9 cellular contexts compared by ENCODE assay signal in the genomic region with DNA sequence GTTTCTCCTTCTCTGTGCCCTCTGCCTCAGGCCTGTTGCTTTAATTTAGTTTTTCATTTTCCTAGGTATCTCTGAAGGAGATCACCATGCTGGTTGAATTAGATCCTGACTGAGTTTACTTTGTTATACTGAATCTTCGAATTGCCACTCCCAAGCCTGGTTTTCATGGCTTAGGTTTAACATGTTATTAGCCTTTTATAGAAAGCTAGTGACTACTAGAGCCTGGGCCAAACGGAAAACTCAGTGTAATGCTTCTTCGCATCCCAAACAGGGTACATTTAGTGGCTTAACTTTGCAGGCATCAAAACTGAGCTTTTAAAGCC. TPM values are rescaled to one million over a fixed set of nuclear protein-coding genes. Genes with fewer than 3 reads are reported as not detected.
DNase-seq lines count a peak whose midpoint lies in the region; ATAC-seq and TF ChIP-seq lines count a peak whose summit lies in the region.
"Had no signal": no experiment of that assay in that cellular context is flagged by ENCODE, and none has a peak within 500 bp of the region (broad histone marks: within the 10 kb centered on the region; RNA-seq: fewer than 3 reads in every experiment).

No MANE protein-coding gene starts in this region.

- H3K4me1 Mint-ChIP-seq in neural crest cell, result peaks cover 42% of the 10 kb centered on the region

- H4K20me1 ChIP-seq in BLaER1 treated with 17β-estradiol and CSF1 and Interleukin-3, amounts not matched to agents 10 nM and 100 nM, result peaks cover 74 to 85% (median 82%) of the 10 kb centered on the region in 11 experiments
- H4K20me1 ChIP-seq in Loucy (ENCODE audit: insufficient read depth, low read length, poor library complexity, severe bottlenecking), result peaks cover 81% of the 10 kb centered on the region

- H3K27ac Mint-ChIP-seq in neural crest cell (ENCODE audit: unreplicated experiment), result no peak overlapping the region

- H3K9me2 ChIP-seq in Loucy (replicated peaks; ENCODE audit: low read depth, low read length), result no peaks in the 10 kb centered on the region

- H3K36me3 Mint-ChIP-seq in neural crest cell (ENCODE audit: low read depth), result peaks cover 7% of the 10 kb centered on the region

- peaks cover 32 to 67% (median 54%) of the 10 kb centered on the region in 10 experiments for H3K4me1 ChIP-seq in BLaER1 treated with 17β-estradiol and CSF1 and Interleukin-3, amounts not matched to agents 10 nM and 100 nM
- H3K4me1 ChIP-seq in Loucy (ENCODE audit: insufficient read depth, low read length, poor library complexity, severe bottlenecking), result peaks cover 45% of the 10 kb centered on the region
- H3K4me1 ChIP-seq in effector memory CD4-positive, alpha-beta T cell (ENCODE audit: control insufficient read depth, insufficient read depth, low read length, poor library complexity, severe bottlenecking), result peaks cover 23% of the 10 kb centered on the region

- no peak overlapping the region for H2AFZ ChIP-seq in Loucy (ENCODE audit: low read length)

- H3K9ac ChIP-seq in BLaER1 treated with 17β-estradiol and CSF1 and Interleukin-3, amounts not matched to agents 10 nM and 100 nM, result peak overlapping the region; percentile 92 to 98 (median 96); a peak in 21 of 22 replicates
- peak overlapping the region; percentile 94 for H3K9ac ChIP-seq in Loucy (ENCODE audit: low read depth, low read length, poor library complexity, severe bottlenecking)

- no peaks in the 10 kb centered on the region for H3F3A ChIP-seq in Loucy (ENCODE audit: low read depth)

- no peak for ATAC-seq in GM21576 (IDR thresholded peaks at IDR 0.05; ENCODE audit: unreplicated experiment)

- no peaks in the 10 kb centered on the region for H3K27me3 Mint-ChIP-seq in neural crest cell (ENCODE audit: low read depth)

- H3K4me3 Mint-ChIP-seq in neural crest cell, result peak overlapping the region; percentile 99

- H3K79me2 ChIP-seq in Loucy (ENCODE audit: insufficient read depth, low read length), result peaks cover 86% of the 10 kb centered on the region

- no peak for DNase-seq in effector memory CD4-positive, alpha-beta T cell
- DNase-seq in neural crest cell (ENCODE audit: low read depth, low spot score) (no peak), HuH-7 (ENCODE audit: low spot score) (no peak), NCI-H1436 treated with DMSO at 0.1 percent for 48 hours (lab: John Stamatoyannopoulos, UW) (no peak), MV-4-11 (lab: John Stamatoyannopoulos, UW) (no peak)
- DNase-seq: stimulated activated CD4-positive, alpha-beta T cell treated with anti-CD3 and anti-CD28 coated beads, Interleukin-4, amount 100 ng/mL, for 1 hour had no signal

- no peaks in the 10 kb centered on the region for H3K9me3 ChIP-seq in BLaER1 treated with 17β-estradiol and CSF1 and Interleukin-3, amounts not matched to agents 10 nM and 100 nM (replicated peaks in 1 of 11)
- H3K9me3 ChIP-seq in Loucy (ENCODE audit: insufficient read depth, low read depth, low read length), result no peaks in the 10 kb centered on the region
- no peaks in the 10 kb centered on the region for H3K9me3 ChIP-seq in effector memory CD4-positive, alpha-beta T cell (ENCODE audit: control insufficient read depth, low read length)

- H3K4me2 ChIP-seq in BLaER1 treated with 17β-estradiol and CSF1 and Interleukin-3, amounts not matched to agents 10 nM and 100 nM, result peak overlapping the region; percentile 74 to 98 (median 90)
- H3K4me2 ChIP-seq in Loucy (ENCODE audit: low read depth, low read length, poor library complexity, severe bottlenecking), result peak overlapping the region; percentile 98

- H3K9me3 Mint-ChIP-seq in neural crest cell, result no peaks in the 10 kb centered on the region

- H3K4me3 ChIP-seq in BLaER1 treated with 17β-estradiol and CSF1 and Interleukin-3, amounts not matched to agents 10 nM and 100 nM, result peak overlapping the region; percentile 93 to 99 (median 97)
- H3K4me3 ChIP-seq in Loucy (ENCODE audit: low read length, poor library complexity, severe bottlenecking), result peak overlapping the region; percentile 98
- H3K4me3 ChIP-seq in effector memory CD4-positive, alpha-beta T cell (ENCODE audit: insufficient read depth, low read depth, low read length, poor library complexity, severe bottlenecking), result peak overlapping the region; percentile 87

- peak overlapping the region in 2 of 11 experiments; percentile 7 to 27; a peak in 2 of 22 replicates for H3K27ac ChIP-seq in BLaER1 treated with 17β-estradiol and CSF1 and Interleukin-3, amounts not matched to agents 10 nM and 100 nM
- no peak overlapping the region for H3K27ac ChIP-seq in effector memory CD4-positive, alpha-beta T cell (ENCODE audit: insufficient read depth, low read length, poor library complexity, severe bottlenecking)

- H3K36me3 ChIP-seq in BLaER1 treated with 17β-estradiol and CSF1 and Interleukin-3, amounts not matched to agents 10 nM and 100 nM, result peaks cover 0 to 43% (median 31%) of the 10 kb centered on the region in 11 experiments; a peak in 18 of 22 replicates
- H3K36me3 ChIP-seq in Loucy (ENCODE audit: insufficient read depth, low read length), result peaks cover 13% of the 10 kb centered on the region; the same call in 1 of the 2 replicates
- no peaks in the 10 kb centered on the region for H3K36me3 ChIP-seq in effector memory CD4-positive, alpha-beta T cell (ENCODE audit: control insufficient read depth, insufficient read depth, low read length)

- no peaks in the 10 kb centered on the region for H3K27me3 ChIP-seq in BLaER1 treated with 17β-estradiol and CSF1 and Interleukin-3, amounts not matched to agents 10 nM and 100 nM
- peaks cover 8% of the 10 kb centered on the region for H3K27me3 ChIP-seq in Loucy (ENCODE audit: insufficient read depth, low read length, poor library complexity, severe bottlenecking)
- H3K27me3 ChIP-seq in effector memory CD4-positive, alpha-beta T cell (replicated peaks; ENCODE audit: control insufficient read depth, insufficient read depth, low read length, poor library complexity, severe bottlenecking), result no peaks in the 10 kb centered on the region

- no peak for TF ChIP-seq CTCF in Loucy (conservative IDR thresholded peaks at IDR 0.05; ENCODE audit: low read length)
- TF ChIP-seq CTCF in neural crest cell (conservative IDR thresholded peaks at IDR 0.05), result no peak

RNA-seq across cellular contexts. Expression of a gene that starts 3.6 kb away (rescaled TPM):
- 102 and 107 TPM in 2 replicates for total RNA-seq in neural crest cell

RNA-seq across cellular contexts. Expression of a gene that starts 46.2 kb away (rescaled TPM):
- total RNA-seq in neural crest cell, result 0.79 and 0.84 TPM in 2 replicates
